22 cellular contexts compared by ENCODE assay signal in the genomic region with DNA sequence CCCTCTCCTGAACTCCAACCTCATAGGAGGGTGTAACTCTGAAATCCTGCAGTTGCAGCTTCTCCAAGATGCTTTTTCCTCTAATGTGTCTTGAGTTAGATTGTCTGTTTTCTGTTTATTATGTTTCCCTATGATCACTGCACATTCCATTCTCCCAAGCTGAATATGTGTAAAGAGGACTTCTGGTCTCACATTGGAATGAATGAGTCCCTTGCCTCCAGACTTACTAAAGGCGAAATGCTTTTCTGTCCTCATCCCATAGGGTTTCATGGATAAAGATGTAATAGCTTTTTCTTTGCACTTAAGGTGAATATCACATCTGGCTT. TPM values are rescaled to one million over a fixed set of nuclear protein-coding genes. Genes with fewer than 3 reads are reported as not detected.
DNase-seq lines count a peak whose midpoint lies in the region; ATAC-seq and TF ChIP-seq lines count a peak whose summit lies in the region.
"Had no signal": no experiment of that assay in that cellular context is flagged by ENCODE, and none has a peak within 500 bp of the region (broad histone marks: within the 10 kb centered on the region; RNA-seq: fewer than 3 reads in every experiment).

No MANE protein-coding gene starts in this region.

- no peak for TF ChIP-seq CTCF in IMR-90 (conservative IDR thresholded peaks at IDR 0.05; ENCODE audit: low read depth, low read length)
- no peak for TF ChIP-seq CTCF in esophagus muscularis mucosa (IDR thresholded peaks at IDR 0.05)

- H3K36me3 ChIP-seq in IMR-90 (ENCODE audit: control insufficient read depth, insufficient read depth, low read length) (peaks cover 46% of the 10 kb centered on the region), esophagus muscularis mucosa (peaks cover 33 to 71% (median 62%) of the 10 kb centered on the region in 4 donors)
- H3K36me3 ChIP-seq: uterus had no signal

- H3K9me3 ChIP-seq in IMR-90 (ENCODE audit: control insufficient read depth, insufficient read depth, low read length) (no peaks in the 10 kb centered on the region), esophagus muscularis mucosa (no peaks in the 10 kb centered on the region)
- H3K9me3 ChIP-seq: thoracic aorta, uterus had no signal

- intact Hi-C loops in IMR-90 (cut with micrococcal nuclease) = no loop called here
- intact Hi-C loops in esophagus muscularis mucosa (cut with DNase I) = no loop called here
- intact Hi-C loops in sciatic nerve (cut with DNase I) = no loop called here

- no peak for TF ChIP-seq EP300 in esophagus muscularis mucosa (IDR thresholded peaks at IDR 0.05)

- no peak for TF ChIP-seq RAD21 in IMR-90 (IDR thresholded peaks at IDR 0.05; ENCODE audit: low read length)

- TF ChIP-seq POLR2A in IMR-90 (IDR thresholded peaks at IDR 0.05; ENCODE audit: low read depth, low read length) (no peak), esophagus muscularis mucosa (IDR thresholded peaks at IDR 0.05; ENCODE audit: low read depth) (no peak), erythroblast (IDR thresholded peaks at IDR 0.05; ENCODE audit: low read length) (no peak)

- no peak overlapping the region for H4K91ac ChIP-seq in IMR-90 (ENCODE audit: insufficient read depth, low read depth, low read length)

- no peaks in the 10 kb centered on the region for H4K20me1 ChIP-seq in IMR-90 (ENCODE audit: insufficient read depth, low read length)

- BruUV-seq in IMR-90 (replicated peaks; lab: Mats Ljungman, UMichigan) = no TSS peak

- H3K9me1 ChIP-seq in IMR-90 (ENCODE audit: insufficient read depth, low read length) = peaks cover 10% of the 10 kb centered on the region; the same call in 1 of the 2 replicates

- no peak overlapping the region for H4K8ac ChIP-seq in IMR-90 (ENCODE audit: low read depth in 2 of 2, low read length in 2 of 2)

- ATAC-seq in IMR-90 (ENCODE audit: low read depth) (peak; percentile 46), sciatic nerve (peak; percentile 31)
- ATAC-seq: activated CD4-positive, CD25-positive, alpha-beta regulatory T cell treated with anti-CD3 and anti-CD28 coated beads, Interleukin-2, amount 50 U/mL, for 24 hours; left colon; stimulated activated memory B cell treated with anti-CD40 and anti-IgM and Interleukin-4, amounts not matched to agents 10 μg/mL and 1 μg/mL and 100 μg/mL, for 72 hours had no signal

- H3K27ac ChIP-seq in IMR-90 (ENCODE audit: insufficient read depth, low read length) = no peak overlapping the region
- peak overlapping the region in 3 of 4 donors; percentile 31 to 57 (median 50) for H3K27ac ChIP-seq in esophagus muscularis mucosa (replicated peaks in 1 of 4)
- H3K27ac ChIP-seq: C4-2B, KMS-11, thoracic aorta, uterus had no signal

- H3K14ac ChIP-seq in IMR-90 (replicated peaks; ENCODE audit: low read depth, low read length) = no peak overlapping the region

- H3K23ac ChIP-seq in IMR-90 (ENCODE audit: low read depth, low read length) = no peak overlapping the region

- H3K27me3 ChIP-seq in IMR-90 (ENCODE audit: control insufficient read depth, insufficient read depth, low read length) (no peaks in the 10 kb centered on the region), esophagus muscularis mucosa (no peaks in the 10 kb centered on the region)
- H3K27me3 ChIP-seq: uterus had no signal

- H2BK20ac ChIP-seq in IMR-90 (ENCODE audit: low read depth, low read length) = no peak overlapping the region

- H3K79me1 ChIP-seq in IMR-90 (ENCODE audit: low read depth in 1 of 2, low read length in 2 of 2) = peaks cover 0 to 3% of the 10 kb centered on the region in 2 experiments; a peak in 2 of 4 replicates

- CTCF ChIA-PET in IMR-90 (lab: Yijun Ruan, JAX) = no interaction called here

- H2BK120ac ChIP-seq in IMR-90 (ENCODE audit: low read depth, low read length) = no peak overlapping the region

- POLR2A ChIA-PET in IMR-90 (lab: Charles Lee; ENCODE audit: unreplicated experiment) = no interaction called here

- no peak overlapping the region for H4K5ac ChIP-seq in IMR-90 (ENCODE audit: low read depth, low read length)

- H2BK15ac ChIP-seq in IMR-90 (ENCODE audit: low read depth, low read length) = no peak overlapping the region

- H3K4me3 ChIP-seq in IMR-90 (ENCODE audit: insufficient read depth, low read depth, low read length) = no peak overlapping the region
- H3K4me3 ChIP-seq in esophagus muscularis mucosa = no peak overlapping the region
- H3K4me3 ChIP-seq: thoracic aorta, uterus had no signal

- H2AK5ac ChIP-seq in IMR-90 (ENCODE audit: low read depth, low read length) = no peak overlapping the region

- WGBS in IMR-90 (ENCODE audit: extremely low coverage in 2 of 2, insufficient read length in 1 of 2), 2 experiments = no CpG with 5 or more reads among the region's 1 CpG
- WGBS in esophagus muscularis mucosa = 95% methylated on average over 1 of the region's 1 CpG

- H2AK9ac ChIP-seq in IMR-90 (replicated peaks; ENCODE audit: low read depth, low read length, poor library complexity) = no peak overlapping the region

- dilution Hi-C loops in IMR-90 (cut with HindIII; ENCODE audit: low sequenced_read_pairs, unreplicated experiment) = no loop called here

- H2BK5ac ChIP-seq in IMR-90 (ENCODE audit: low read depth, low read length, poor library complexity, severe bottlenecking) = peak overlapping the region; percentile 15

- H2AFZ ChIP-seq in IMR-90 (replicated peaks; ENCODE audit: low read length, poor library complexity) = no peak overlapping the region

- H3K4me1 ChIP-seq in IMR-90 (ENCODE audit: control insufficient read depth, insufficient read depth, low read length) (0 out of 2 replicates have a peak, but pooled peaks cover 2% of the 10 kb centered on the region), esophagus muscularis mucosa (peaks cover 0 to 15% (median 5%) of the 10 kb centered on the region in 4 donors)
- H3K4me1 ChIP-seq: uterus had no signal

- no peak overlapping the region for H3K18ac ChIP-seq in IMR-90 (ENCODE audit: low read depth, low read length)

- no peak overlapping the region for H3K4ac ChIP-seq in IMR-90 (ENCODE audit: low read depth, low read length)

- in situ Hi-C loops in IMR-90 (cut with MboI; ENCODE audit: low sequenced_read_pairs) = no loop called here

- H3K9ac ChIP-seq in IMR-90 (ENCODE audit: low read depth, low read length) = no peak overlapping the region
- H3K9ac ChIP-seq: KMS-11 had no signal

- no peak overlapping the region for H3K4me2 ChIP-seq in IMR-90 (ENCODE audit: low read depth, low read length)
- H3K4me2 ChIP-seq: KMS-11 had no signal

- no peak overlapping the region for H3K56ac ChIP-seq in IMR-90 (ENCODE audit: extremely low read depth, insufficient read depth, low read length)

- peak; percentile 28 for DNase-seq in COLO829 (ENCODE audit: low spot score)
- DNase-seq in IMR-90 = no peak
- no peak for DNase-seq in esophagus muscularis mucosa (ENCODE audit: extremely low spot score)
- DNase-seq in sciatic nerve (ENCODE audit: low spot score) = no peak
- no peak for DNase-seq in erythroblast (lab: John Stamatoyannopoulos, UW)
- DNase-seq in NCI-H2227 (lab: John Stamatoyannopoulos, UW; ENCODE audit: unreplicated experiment) = no peak
- no peak for DNase-seq in stimulated activated CD4-positive, alpha-beta T cell treated with anti-CD3 and anti-CD28 coated beads, Interleukin-1b, Interleukin-23, amount 100 ng/mL, for 48 hours
- DNase-seq: activated CD4-positive, alpha-beta T cell treated with anti-CD3 and anti-CD28 coated beads, Interleukin-2, amount 50 U/mL, for 48 hours; activated naive CD8-positive, alpha-beta T cell treated with anti-CD3 and anti-CD28 coated beads, Interleukin-2, amount 10 ng/mL, durations not matched to agents 7 days and 5 days; effector CD8-positive, alpha-beta T cell; left colon; NCI-H1417; NCI-H2081 treated with DMSO at 0.1 percent for 48 hours; NCI-H774; stimulated activated CD4-positive, alpha-beta T cell treated with anti-CD3 and anti-CD28 coated beads, Interleukin-4, amount 100 ng/mL, for 24 hours; uterus had no signal

TF ChIP-seq in IMR-90, 13 proteins besides CTCF, POLR2A, EP300 and RAD21 (continues in another document):
- TF ChIP-seq, protein P1, sequence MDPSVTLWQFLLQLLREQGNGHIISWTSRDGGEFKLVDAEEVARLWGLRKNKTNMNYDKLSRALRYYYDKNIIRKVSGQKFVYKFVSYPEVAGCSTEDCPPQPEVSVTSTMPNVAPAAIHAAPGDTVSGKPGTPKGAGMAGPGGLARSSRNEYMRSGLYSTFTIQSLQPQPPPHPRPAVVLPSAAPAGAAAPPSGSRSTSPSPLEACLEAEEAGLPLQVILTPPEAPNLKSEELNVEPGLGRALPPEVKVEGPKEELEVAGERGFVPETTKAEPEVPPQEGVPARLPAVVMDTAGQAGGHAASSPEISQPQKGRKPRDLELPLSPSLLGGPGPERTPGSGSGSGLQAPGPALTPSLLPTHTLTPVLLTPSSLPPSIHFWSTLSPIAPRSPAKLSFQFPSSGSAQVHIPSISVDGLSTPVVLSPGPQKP (IDR thresholded peaks at IDR 0.05; ENCODE audit: borderline replicate concordance, low read depth, low read length) = no peak
- TF ChIP-seq CEBPB (IDR thresholded peaks at IDR 0.05; ENCODE audit: low read depth, low read length) (no peak), CHD1 (IDR thresholded peaks at IDR 0.05; ENCODE audit: low read depth, low read length) (no peak), RFX5 (IDR thresholded peaks at IDR 0.05; ENCODE audit: low read depth, low read length) (no peak), BHLHE40 (IDR thresholded peaks at IDR 0.05; ENCODE audit: low read depth, low read length) (no peak), MXI1 (IDR thresholded peaks at IDR 0.05; ENCODE audit: borderline replicate concordance, low read depth, low read length) (no peak), NFE2L2 (IDR thresholded peaks at IDR 0.05; ENCODE audit: low read depth, low read length) (no peak), MAZ (IDR thresholded peaks at IDR 0.05; ENCODE audit: borderline replicate concordance, low read depth, low read length) (no peak), RCOR1 (IDR thresholded peaks at IDR 0.05; ENCODE audit: insufficient replicate concordance, low read length) (no peak)

RNA-seq across cellular contexts. Expression of a gene that starts 35.5 kb away (rescaled TPM):
- total RNA-seq in IMR-90 (2012; rRNA removed) = 4.2 and 5.2 TPM in 2 replicates
- 4.5 and 5.3 TPM in 2 replicates for polyA plus RNA-seq in IMR-90 (2012; rRNA removed)
- polyA plus RNA-seq in IMR-90 (2012; cell fraction: cytosol; rRNA removed) = 10.6 and 10.9 TPM in 2 replicates
- polyA plus RNA-seq in IMR-90 (2012; cell fraction: nucleus; rRNA removed; ENCODE audit: low replicate concordance) = 8.2 and 11.4 TPM in 2 replicates
- total RNA-seq in esophagus muscularis mucosa = 10 to 100 TPM; 20.7 to 26.3 (median 23.6) TPM
- total RNA-seq in sciatic nerve = 51.8 TPM
- total RNA-seq: activated T-helper 2 cell treated with anti-CD3 and anti-CD28 coated beads, Interferon-gamma antibody, Interleukin-2, Interleukin-4, amounts not matched to agents 10 μg/mL and 5 μg/mL and 100 μg/mL, durations not matched to agents 14 hours and 24 hours and 36 hours had no signal

RNA-seq across cellular contexts. Expression of a gene that starts 35.8 kb away (rescaled TPM):
- total RNA-seq in IMR-90 (2012; rRNA removed) (8.3 and 9.0 TPM in 2 replicates), esophagus muscularis mucosa (10 to 100 TPM in 2 of 4 donors, 1 to 10 TPM in 2; 5.8 to 11.3 (median 8.3) TPM), sciatic nerve (50.3 TPM)
- 22.8 and 22.9 TPM in 2 replicates for polyA plus RNA-seq in IMR-90 (2012; rRNA removed)
- polyA plus RNA-seq in IMR-90 (2012; cell fraction: cytosol; rRNA removed) = 6.1 and 7.0 TPM in 2 replicates
- polyA plus RNA-seq in IMR-90 (2012; cell fraction: nucleus; rRNA removed; ENCODE audit: low replicate concordance) = 54.6 and 77.3 TPM in 2 replicates
